ENCODE assay signal across 9 cellular contexts in genomic region chr4:149264093-149264733, GRCh38.
DNase-seq lines count a peak whose midpoint lies in the region; ATAC-seq, FAIRE-seq and TF ChIP-seq lines count a peak whose summit lies in the region.
"Had no signal": no experiment of that assay in that cellular context is flagged by ENCODE, and none has a peak within 500 bp of the region (broad histone marks: within the 10 kb centered on the region; RNA-seq: fewer than 3 reads in every experiment).

No MANE protein-coding gene starts in this region.

- H3K27me3 ChIP-seq in SU-DHL-6 (ENCODE audit: low read length), result no peaks in the 10 kb centered on the region
- H3K27me3 ChIP-seq: neutrophil had no signal

- TF ChIP-seq CTCF in SU-DHL-6 (IDR thresholded peaks at IDR 0.05; ENCODE audit: insufficient read depth, low read length, poor library complexity, severe bottlenecking) (peak; percentile 35), foreskin fibroblast (IDR thresholded peaks at IDR 0.05; ENCODE audit: low read depth, low read length) (peak; percentile 59)

- no peaks in the 10 kb centered on the region for H3K36me3 ChIP-seq in SU-DHL-6 (ENCODE audit: low read length)
- H3K36me3 ChIP-seq: neutrophil had no signal

- H4K20me1 ChIP-seq in SU-DHL-6 (ENCODE audit: low read depth, low read length), result no peaks in the 10 kb centered on the region

- H3K9me2 ChIP-seq in SU-DHL-6 (replicated peaks; ENCODE audit: insufficient read depth, low read length), result no peaks in the 10 kb centered on the region

- no peak overlapping the region for H2AFZ ChIP-seq in SU-DHL-6 (ENCODE audit: low read depth, low read length, severe bottlenecking)

- peak; percentile 53 for FAIRE-seq in A204.1 (lab: Jason Lieb, UNC)

- H3K4me3 ChIP-seq in Jurkat, Clone E6-1 (ENCODE audit: low read length), result no peak overlapping the region
- H3K4me3 ChIP-seq in SU-DHL-6 (ENCODE audit: insufficient read depth, low read length, poor library complexity, severe bottlenecking) (no peak overlapping the region), foreskin fibroblast (ENCODE audit: low read depth in 1 of 2, low read length in 2 of 2) (no peak overlapping the region)

- H3K9me3 ChIP-seq in SU-DHL-6 (ENCODE audit: insufficient read depth, low read length), result no peaks in the 10 kb centered on the region
- H3K9me3 ChIP-seq: neutrophil had no signal

- H3K4me2 ChIP-seq in SU-DHL-6 (ENCODE audit: low read depth, low read length, poor library complexity, severe bottlenecking), result no peak overlapping the region

- ATAC-seq in GM21723 (IDR thresholded peaks at IDR 0.05; ENCODE audit: unreplicated experiment), result peak; percentile 90

- H3K9ac ChIP-seq in SU-DHL-6 (ENCODE audit: low read length), result no peak overlapping the region

- no peak overlapping the region for H3K27ac ChIP-seq in SU-DHL-6 (ENCODE audit: low read depth, low read length)
- H3K27ac ChIP-seq: neutrophil had no signal

- no peaks in the 10 kb centered on the region for H3F3A ChIP-seq in SU-DHL-6 (ENCODE audit: insufficient read depth)

- DNase-seq in ELF-1 (ENCODE audit: low read depth, low spot score), result peak; percentile 57
- DNase-seq in Jurkat, Clone E6-1 (ENCODE audit: low read depth, low spot score), result peak; percentile 32
- DNase-seq in foreskin fibroblast, result peak; percentile 5 to 54
- DNase-seq in stimulated activated CD8-positive, alpha-beta memory T cell treated with anti-CD3 and anti-CD28 coated beads, Interleukin-4, amount 100 ng/mL, for 48 hours, result peak; percentile 23
- DNase-seq in NK-92 (lab: John Stamatoyannopoulos, UW; ENCODE audit: unreplicated experiment), result no peak

- H3K79me2 ChIP-seq in SU-DHL-6 (ENCODE audit: insufficient read depth, low read length), result no peaks in the 10 kb centered on the region
